Comparison of ENCODE assay signal across 13 cellular contexts in the genomic region with DNA sequence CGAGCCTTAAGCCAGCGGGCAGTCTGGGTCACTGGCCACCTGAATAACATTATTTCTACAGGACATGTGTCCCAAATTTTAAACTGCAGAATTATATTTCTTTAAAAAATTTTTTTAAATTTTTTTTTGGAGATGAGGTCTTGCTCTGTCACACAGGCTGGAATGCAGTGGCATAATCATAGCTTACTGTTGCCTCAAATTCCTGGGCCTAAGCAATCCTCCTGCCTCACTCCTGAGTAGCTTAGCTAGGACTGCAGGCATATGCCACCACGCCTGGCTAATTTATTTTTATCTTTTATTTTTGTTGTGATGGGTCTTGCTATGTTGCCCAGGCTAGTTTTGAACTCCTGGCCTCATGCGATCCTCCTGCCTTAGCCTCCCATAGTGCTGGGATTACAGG. TPM values are rescaled to one million over a fixed set of nuclear protein-coding genes. Genes with fewer than 3 reads are reported as not detected.
DNase-seq lines count a peak whose midpoint lies in the region; ATAC-seq and TF ChIP-seq lines count a peak whose summit lies in the region.
"Had no signal": no experiment of that assay in that cellular context is flagged by ENCODE, and none has a peak within 500 bp of the region (broad histone marks: within the 10 kb centered on the region; RNA-seq: fewer than 3 reads in every experiment).

No MANE protein-coding gene starts in this region.

- H3K9me3 ChIP-seq in BLaER1 treated with 17β-estradiol and CSF1 and Interleukin-3, amounts not matched to agents 10 nM and 100 nM (replicated peaks in 1 of 11), result peaks cover 0 to 3% (median 0%) of the 10 kb centered on the region in 11 experiments; a peak in 2 of 22 replicates
- H3K9me3 ChIP-seq in GM23248 (ENCODE audit: low read depth) (no peaks in the 10 kb centered on the region), Caco-2 (no peaks in the 10 kb centered on the region), SJCRH30 (replicated peaks) (no peaks in the 10 kb centered on the region), psoas muscle (no peaks in the 10 kb centered on the region)
- H3K9me3 ChIP-seq: adrenal gland had no signal

- H3K4me2 ChIP-seq in BLaER1 treated with 17β-estradiol and CSF1 and Interleukin-3, amounts not matched to agents 10 nM and 100 nM, result peak overlapping the region in 6 of 11 experiments; percentile 6 to 96 (median 25); a peak in 9 of 22 replicates
- H3K4me2 ChIP-seq in GM23248 (ENCODE audit: unreplicated experiment), result peak overlapping the region; percentile 10

- no peak overlapping the region for H2AFZ ChIP-seq in GM23248

- intact Hi-C loops in Caco-2 (cut with micrococcal nuclease; ENCODE audit: unreplicated experiment), result no loop called here
- intact Hi-C loops in psoas muscle (cut with DNase I), result no loop called here

- peak overlapping the region in 8 of 11 experiments; percentile 19 to 55 (median 38); a peak in 7 of 22 replicates for H3K27ac ChIP-seq in BLaER1 treated with 17β-estradiol and CSF1 and Interleukin-3, amounts not matched to agents 10 nM and 100 nM
- H3K27ac ChIP-seq in GM23248 (peak overlapping the region; percentile 57), SJCRH30 (no peak overlapping the region), psoas muscle (no peak overlapping the region)
- H3K27ac ChIP-seq: adrenal gland had no signal

- no peak overlapping the region for H3K4me3 ChIP-seq in BLaER1 treated with 17β-estradiol and CSF1 and Interleukin-3, amounts not matched to agents 10 nM and 100 nM
- H3K4me3 ChIP-seq in GM23248 (no peak overlapping the region), Caco-2 (ENCODE audit: low read depth, low read length) (no peak overlapping the region), SJCRH30 (no peak overlapping the region), psoas muscle (no peak overlapping the region)
- H3K4me3 ChIP-seq: adrenal gland had no signal

- H3K9ac ChIP-seq in BLaER1 treated with 17β-estradiol and CSF1 and Interleukin-3, amounts not matched to agents 10 nM and 100 nM, result peak overlapping the region in 6 of 11 experiments; percentile 1 to 41 (median 5); a peak in 2 of 22 replicates
- peak overlapping the region; percentile 38 for H3K9ac ChIP-seq in GM23248

- H3K36me3 ChIP-seq in BLaER1 treated with 17β-estradiol and CSF1 and Interleukin-3, amounts not matched to agents 10 nM and 100 nM, result peaks cover 86 to 100% (median 94%) of the 10 kb centered on the region in 11 experiments
- H3K36me3 ChIP-seq in GM23248 (ENCODE audit: low read depth) (peaks cover 12% of the 10 kb centered on the region; the same call in 1 of the 2 replicates), Caco-2 (ENCODE audit: control insufficient read depth, insufficient read depth, low read length) (no peaks in the 10 kb centered on the region), SJCRH30 (peaks cover 8% of the 10 kb centered on the region; the same call in 1 of the 2 replicates), psoas muscle (ENCODE audit: insufficient read depth in 1 of 2, low read depth in 1 of 2) (peaks cover 0 to 5% of the 10 kb centered on the region in 2 donors)
- H3K36me3 ChIP-seq: adrenal gland had no signal

- no peak for ATAC-seq in naive B cell (ENCODE audit: low read depth in 2 of 2)
- ATAC-seq in psoas muscle, result no peak

- DNase-seq in GM23248 (peak; percentile 82), naive B cell (no peak), Caco-2 (no peak), A172 (ENCODE audit: low spot score) (no peak), SJCRH30 (no peak), psoas muscle (no peak)
- DNase-seq in activated naive CD8-positive, alpha-beta T cell treated with anti-CD3 and anti-CD28 coated beads for 36 hours, result no peak
- DNase-seq: adrenal gland, caudate nucleus, Kasumi-1, NCI-H1417, T1000 had no signal

- H3K4me1 Mint-ChIP-seq in activated naive CD8-positive, alpha-beta T cell treated with anti-CD3 and anti-CD28 coated beads for 36 hours, result peaks cover 84% of the 10 kb centered on the region
- H3K4me1 Mint-ChIP-seq in naive B cell, result peaks cover 59 to 88% (median 79%) of the 10 kb centered on the region in 3 donors
- no peaks in the 10 kb centered on the region for H3K4me1 Mint-ChIP-seq in Caco-2 (ENCODE audit: low read depth, unreplicated experiment)

- no peak overlapping the region for H3K4me3 Mint-ChIP-seq in activated naive CD8-positive, alpha-beta T cell treated with anti-CD3 and anti-CD28 coated beads for 36 hours
- H3K4me3 Mint-ChIP-seq in naive B cell (no peak overlapping the region), Caco-2 (ENCODE audit: unreplicated experiment) (no peak overlapping the region)

- CTCF ChIA-PET in Caco-2 (lab: Charles Lee), result interaction anchor here (0.6 kb wide), 1 partner anchor 9 kb away, joined by 3 read pairs; no protein-coding TSS in a partner anchor

- H3K36me3 Mint-ChIP-seq in activated naive CD8-positive, alpha-beta T cell treated with anti-CD3 and anti-CD28 coated beads for 36 hours, result peaks cover 67% of the 10 kb centered on the region
- peaks cover 8 to 10% of the 10 kb centered on the region in 2 donors for H3K36me3 Mint-ChIP-seq in naive B cell
- no peaks in the 10 kb centered on the region for H3K36me3 Mint-ChIP-seq in Caco-2 (ENCODE audit: insufficient read depth, unreplicated experiment)

- peaks cover 28 to 100% (median 83%) of the 10 kb centered on the region in 11 experiments for H4K20me1 ChIP-seq in BLaER1 treated with 17β-estradiol and CSF1 and Interleukin-3, amounts not matched to agents 10 nM and 100 nM
- no peaks in the 10 kb centered on the region for H4K20me1 ChIP-seq in GM23248 (ENCODE audit: insufficient read depth)

- no peaks in the 10 kb centered on the region for H3K27me3 Mint-ChIP-seq in activated naive CD8-positive, alpha-beta T cell treated with anti-CD3 and anti-CD28 coated beads for 36 hours
- H3K27me3 Mint-ChIP-seq in naive B cell (no peaks in the 10 kb centered on the region), Caco-2 (ENCODE audit: insufficient read depth, unreplicated experiment) (no peaks in the 10 kb centered on the region)

- peaks cover 28% of the 10 kb centered on the region; the same call in 1 of the 2 replicates for H3K79me2 ChIP-seq in GM23248 (ENCODE audit: insufficient read depth)

- 51 to 65% methylated on average over 4 of the region's 4 CpGs for WGBS in GM23248 (ENCODE audit: low coverage in 1 of 2, low lambda C conversion rate in 2 of 2, missing lambda C conversion rate in 2 of 2), 2 experiments
- WGBS in psoas muscle, 3 donors, result 91 to 95% (median 94%) methylated on average over 4 of the region's 4 CpGs

- POLR2A ChIA-PET in Caco-2 (lab: Charles Lee), result no interaction called here

- no peaks in the 10 kb centered on the region for H3K9me2 ChIP-seq in GM23248 (ENCODE audit: insufficient read depth)

- H3K27ac Mint-ChIP-seq in activated naive CD8-positive, alpha-beta T cell treated with anti-CD3 and anti-CD28 coated beads for 36 hours, result peak overlapping the region; percentile 91
- H3K27ac Mint-ChIP-seq in naive B cell, result peak overlapping the region; percentile 85 to 99 (median 92)
- no peak overlapping the region for H3K27ac Mint-ChIP-seq in Caco-2 (ENCODE audit: unreplicated experiment)

- no peaks in the 10 kb centered on the region for H3K27me3 ChIP-seq in BLaER1 treated with 17β-estradiol and CSF1 and Interleukin-3, amounts not matched to agents 10 nM and 100 nM
- H3K27me3 ChIP-seq in GM23248 (replicated peaks; ENCODE audit: insufficient read depth), result no peaks in the 10 kb centered on the region
- H3K27me3 ChIP-seq in Caco-2 (replicated peaks; ENCODE audit: control insufficient read depth, insufficient read depth, low read length), result no peaks in the 10 kb centered on the region
- H3K27me3 ChIP-seq in SJCRH30, result no peaks in the 10 kb centered on the region
- no peaks in the 10 kb centered on the region for H3K27me3 ChIP-seq in psoas muscle (ENCODE audit: insufficient read depth in 3 of 3, low read length in 2 of 3)
- H3K27me3 ChIP-seq: adrenal gland had no signal

- peaks cover 13% of the 10 kb centered on the region; the same call in 1 of the 2 replicates for H3F3A ChIP-seq in GM23248 (ENCODE audit: insufficient read depth)

- no TSS peak for BruUV-seq in Caco-2 (replicated peaks; lab: Mats Ljungman, UMichigan)

- H3K4me1 ChIP-seq in BLaER1 treated with 17β-estradiol and CSF1 and Interleukin-3, amounts not matched to agents 10 nM and 100 nM, result peaks cover 50 to 97% (median 57%) of the 10 kb centered on the region in 10 experiments
- peaks cover 36% of the 10 kb centered on the region for H3K4me1 ChIP-seq in GM23248 (ENCODE audit: insufficient read depth)
- H3K4me1 ChIP-seq in Caco-2, result peaks cover 10% of the 10 kb centered on the region; the same call in 1 of the 2 replicates
- H3K4me1 ChIP-seq in SJCRH30, result no peaks in the 10 kb centered on the region
- no peaks in the 10 kb centered on the region for H3K4me1 ChIP-seq in psoas muscle

- in situ Hi-C loops in GM23248 (cut with MboI), result loop anchor here (10.0 kb wide), 1 partner anchor 98 kb away; no protein-coding TSS in a partner anchor

- H3K9me3 Mint-ChIP-seq in activated naive CD8-positive, alpha-beta T cell treated with anti-CD3 and anti-CD28 coated beads for 36 hours, result no peaks in the 10 kb centered on the region
- no peaks in the 10 kb centered on the region for H3K9me3 Mint-ChIP-seq in naive B cell
- no peaks in the 10 kb centered on the region for H3K9me3 Mint-ChIP-seq in Caco-2 (ENCODE audit: unreplicated experiment)

- TF ChIP-seq CTCF in Caco-2 (IDR thresholded peaks at IDR 0.05; ENCODE audit: insufficient read depth in 1 of 2, low read depth in 1 of 2, low read length in 1 of 2, severe bottlenecking in 1 of 2, unreplicated experiment in 1 of 2), result no peak
- TF ChIP-seq CTCF in psoas muscle (IDR thresholded peaks at IDR 0.05), result no peak

RNA-seq across cellular contexts. Expression of gene WIPF1, which starts 10.7 kb away (rescaled TPM):
- total RNA-seq in GM23248 (2014; rRNA removed; shearing (Covaris generic)), result 20.1 and 21.4 TPM in 2 replicates
- 47.8 and 50.3 TPM in 2 replicates for polyA plus RNA-seq in GM23248 (2016; fragmentation: Nextera tagmentation; extraction: Ambion mirVana)
- 100 to 1,000 TPM; 384 to 391 TPM for total RNA-seq in activated naive CD8-positive, alpha-beta T cell treated with anti-CD3 and anti-CD28 coated beads for 36 hours
- polyA plus RNA-seq in naive B cell (ENCODE audit: low read depth in 6 of 6), result 100 to 1,000 TPM in 1 of 6 donors, 10 to 100 TPM in 5; 67.8 to 119 (median 95.5) TPM
- 5.1 and 5.2 TPM in 2 replicates for total RNA-seq in Caco-2 (2022)
- total RNA-seq in A172 (2014; rRNA removed; shearing (Covaris generic)), result 8.1 and 8.6 TPM in 2 replicates
- total RNA-seq in SJCRH30 (2014; rRNA removed; shearing (Covaris generic)), result 14.8 and 18.8 TPM in 2 replicates
- total RNA-seq in psoas muscle, result 10 to 100 TPM in 1 of 4 donors, 1 to 10 TPM in 3; 6.2 to 10.0 (median 8.0) TPM
- 1 to 10 TPM; 3.4 to 3.9 (median 3.4) TPM for polyA plus RNA-seq in psoas muscle

Comparison
In these comparisons a context has a peak if more than half of its experiments do, and no peak if none do; other contexts are left out.
1. H3K27ac ChIP-seq: peak in BLaER1 treated with 17β-estradiol and CSF1 and Interleukin-3, amounts not matched to agents 10 nM and 100 nM (8 of 11) and GM23248 (single experiment); none in SJCRH30 (single experiment) and psoas muscle (single experiment).
2. RNA of gene WIPF1, which starts 10.7 kb away (total RNA-seq): 384 to 391 TPM in activated naive CD8-positive, alpha-beta T cell treated with anti-CD3 and anti-CD28 coated beads for 36 hours; 20.1 to 21.4 TPM in GM23248, 14.8 to 18.8 TPM in SJCRH30, 6.2 to 10.0 TPM in psoas muscle, 8.1 to 8.6 TPM in A172 and 5.1 to 5.2 TPM in Caco-2; every median in the first group is over 10 times any median in the second.